Comparison of ENCODE assay signal across 9 cellular contexts in genomic region chr1:84753516-84754375, GRCh38.
DNase-seq lines count a peak whose midpoint lies in the region; ATAC-seq, FAIRE-seq and TF ChIP-seq lines count a peak whose summit lies in the region.
"Had no signal": no experiment of that assay in that cellular context is flagged by ENCODE, and none has a peak within 500 bp of the region (broad histone marks: within the 10 kb centered on the region; RNA-seq: fewer than 3 reads in every experiment).

No MANE protein-coding gene starts in this region.

- no peak overlapping the region for H3K4me3 ChIP-seq in bronchial epithelial cell (ENCODE audit: low read depth, low read length)
- H3K4me3 ChIP-seq: BLaER1 had no signal

- peak; percentile 74 for DNase-seq in NCI-H1436 (lab: John Stamatoyannopoulos, UW)
- DNase-seq in NCI-H1436 treated with DMSO at 0.1 percent for 48 hours (lab: John Stamatoyannopoulos, UW) = no peak
- peak; percentile 77 for DNase-seq in NCI-H2196 (lab: John Stamatoyannopoulos, UW; ENCODE audit: unreplicated experiment)
- DNase-seq in activated CD4-positive, CD25-positive, alpha-beta regulatory T cell (lab: John Stamatoyannopoulos, UW) = peak; percentile 36 to 53 (median 43)
- peak; percentile 63 for DNase-seq in bronchial epithelial cell (ENCODE audit: low read depth)
- peak; percentile 69 for DNase-seq in kidney glomerular epithelial cell (lab: John Stamatoyannopoulos, UW)
- DNase-seq in stimulated activated CD4-positive, alpha-beta T cell treated with anti-CD3 and anti-CD28 coated beads, Interleukin-2, amount 100 ng/mL, for 4 hours (ENCODE audit: low read depth) = peak; percentile 60

- H3K27me3 ChIP-seq in bronchial epithelial cell (ENCODE audit: control insufficient read depth, insufficient read depth, low read length) = no peaks in the 10 kb centered on the region
- H3K27me3 ChIP-seq: BLaER1 had no signal

- peak; percentile 83 for ATAC-seq in HG03025 (IDR thresholded peaks at IDR 0.05; ENCODE audit: low FRiP score, unreplicated experiment)

- H3K36me3 ChIP-seq in bronchial epithelial cell (ENCODE audit: control insufficient read depth, insufficient read depth, low read length) = no peaks in the 10 kb centered on the region
- H3K36me3 ChIP-seq: BLaER1 had no signal

- peak; percentile 96 for TF ChIP-seq CTCF in bronchial epithelial cell (IDR thresholded peaks at IDR 0.05; ENCODE audit: insufficient read depth, low read length, severe bottlenecking)

- FAIRE-seq in bronchial epithelial cell (lab: Jason Lieb, UNC) = no peak
